In genomic region chr1:35280006-35280405, GRCh38 we compare ENCODE assay signal across 20 cellular contexts.
"Had no signal": no experiment of that assay in that cellular context is flagged by ENCODE, and none has a peak within 500 bp of the region (broad histone marks: within the 10 kb centered on the region; RNA-seq: fewer than 3 reads in every experiment).

No MANE protein-coding gene starts in this region.

- DNase-seq: colonic mucosa; dermis blood vessel endothelial cell; gastrocnemius medialis; head of caudate nucleus; left ventricle myocardium superior; lower lobe of right lung; naive B cell; right lobe of liver; small intestine; stimulated activated CD4-positive, alpha-beta T cell treated with anti-CD3 and anti-CD28 coated beads, Interleukin-15, amount 100 ng/mL, for 24 hours; stimulated activated CD4-positive, alpha-beta T cell treated with anti-CD3 and anti-CD28 coated beads, Interleukin-2, amount 100 ng/mL, for 48 hours; stimulated activated naive B cell treated with anti-CD40 and anti-IgM and Interleukin-4, amounts not matched to agents 10 μg/mL and 1 μg/mL and 100 μg/mL, for 72 hours; upper lobe of left lung had no signal

- H2AFZ ChIP-seq: neural progenitor cell, parathyroid adenoma had no signal

- H3K27me3 ChIP-seq: colonic mucosa, gastrocnemius medialis, neural progenitor cell, right lobe of liver, tibial nerve, upper lobe of left lung had no signal

- H3K27me3 Mint-ChIP-seq: naive B cell; progenitor cell of endocrine pancreas; stimulated activated naive B cell treated with anti-CD40 and anti-IgM and Interleukin-4, amounts not matched to agents 10 μg/mL and 1 μg/mL and 100 μg/mL, for 72 hours; stimulated activated naive CD8-positive, alpha-beta T cell treated with anti-CD3 and anti-CD28 coated beads, Interleukin-15, Interleukin-2, amounts not matched to agents 100 ng/mL and 50 ng/mL, for 24 hours had no signal

- H3K9me3 ChIP-seq: colonic mucosa, gastrocnemius medialis, right lobe of liver, thoracic aorta, upper lobe of left lung had no signal

- H3K4me3 ChIP-seq: colonic mucosa, gastrocnemius medialis, lower lobe of right lung, neural progenitor cell, right lobe of liver, thoracic aorta, tibial nerve, upper lobe of left lung had no signal

- H3K4me1 ChIP-seq: colonic mucosa, gastrocnemius medialis, lower lobe of right lung, parathyroid adenoma, right lobe of liver, upper lobe of left lung had no signal

- H3K4me2 ChIP-seq: neural progenitor cell had no signal

- H3K9ac ChIP-seq: neural progenitor cell, parathyroid adenoma had no signal

- ATAC-seq: gastrocnemius medialis; left ventricle myocardium superior; lower lobe of right lung; right lobe of liver; stimulated activated naive B cell treated with anti-CD40 and anti-IgM and Interleukin-4, amounts not matched to agents 10 μg/mL and 1 μg/mL and 100 μg/mL, for 72 hours had no signal

- H3K4me1 Mint-ChIP-seq: nephron, neural progenitor cell had no signal

- H3K27ac ChIP-seq: colonic mucosa, gastrocnemius medialis, lower lobe of right lung, neural progenitor cell, parathyroid adenoma, right lobe of liver, thoracic aorta, tibial nerve, upper lobe of left lung had no signal

- H3K36me3 ChIP-seq: colonic mucosa, right lobe of liver, thoracic aorta had no signal

- H3K4me3 Mint-ChIP-seq: naive B cell; nephron; neural progenitor cell; stimulated activated naive B cell treated with anti-CD40 and anti-IgM and Interleukin-4, amounts not matched to agents 10 μg/mL and 1 μg/mL and 100 μg/mL, for 72 hours; stimulated activated naive CD8-positive, alpha-beta T cell treated with anti-CD3 and anti-CD28 coated beads, Interleukin-15, Interleukin-2, amounts not matched to agents 100 ng/mL and 50 ng/mL, for 24 hours had no signal

- H3K27ac Mint-ChIP-seq: nephron; neural progenitor cell; progenitor cell of endocrine pancreas; stimulated activated naive CD8-positive, alpha-beta T cell treated with anti-CD3 and anti-CD28 coated beads, Interleukin-15, Interleukin-2, amounts not matched to agents 100 ng/mL and 50 ng/mL, for 24 hours had no signal
